Comparison of ENCODE assay signal across 27 cellular contexts in the genomic region with DNA sequence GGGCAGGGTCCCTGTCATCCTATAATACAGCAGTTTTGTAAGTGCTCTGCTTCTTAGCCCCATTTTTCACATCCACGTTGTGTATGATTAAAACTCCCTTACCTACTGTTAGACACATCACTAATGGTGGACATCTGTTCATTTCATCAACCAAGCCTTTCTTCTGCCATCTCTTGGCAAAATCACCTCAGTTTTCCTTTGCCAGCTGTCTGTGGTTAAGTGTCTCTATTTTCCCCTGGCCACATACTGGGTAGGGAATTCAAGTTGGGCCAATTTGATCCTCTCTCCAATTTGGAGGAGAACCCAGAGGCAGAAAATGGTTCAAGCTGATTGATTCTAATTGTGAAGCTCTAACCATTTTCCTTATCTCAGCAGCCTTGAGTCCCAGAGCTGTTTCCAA.
"Had no signal": no experiment of that assay in that cellular context is flagged by ENCODE, and none has a peak within 500 bp of the region (broad histone marks: within the 10 kb centered on the region; RNA-seq: fewer than 3 reads in every experiment).

No MANE protein-coding gene starts in this region.

- H3K27ac Mint-ChIP-seq: activated CD4-positive, alpha-beta T cell treated with anti-CD3 and anti-CD28 coated beads for 36 hours; activated CD4-positive, alpha-beta T cell treated with anti-CD3 and anti-CD28 coated beads, Interleukin-2, amount 10 ng/mL, durations not matched to agents 7 days and 5 days; activated CD8-positive, alpha-beta T cell treated with anti-CD3 and anti-CD28 coated beads, Interleukin-2, amount 10 ng/mL, durations not matched to agents 7 days and 5 days; activated naive CD4-positive, alpha-beta T cell treated with anti-CD3 and anti-CD28 coated beads, Interleukin-2, amount 50 U/mL, for 24 hours; activated naive CD8-positive, alpha-beta T cell treated with anti-CD3 and anti-CD28 coated beads, Interleukin-2, amount 10 ng/mL, durations not matched to agents 7 days and 5 days; activated T-cell treated with anti-CD3 and anti-CD28 coated beads, Interleukin-2, amount 50 U/mL, for 24 hours; activated T-helper 2 cell treated with anti-CD3 and anti-CD28 coated beads, Interferon-gamma antibody, Interleukin-2, Interleukin-4, amounts not matched to agents 10 μg/mL and 5 μg/mL and 100 μg/mL, durations not matched to agents 14 hours and 24 hours and 36 hours had no signal

- H3K4me3 Mint-ChIP-seq: activated CD4-positive, alpha-beta T cell treated with anti-CD3 and anti-CD28 coated beads for 36 hours; activated CD4-positive, alpha-beta T cell treated with anti-CD3 and anti-CD28 coated beads, Interleukin-2, amount 10 ng/mL, durations not matched to agents 7 days and 5 days; activated CD8-positive, alpha-beta T cell treated with anti-CD3 and anti-CD28 coated beads, Interleukin-2, amount 10 ng/mL, durations not matched to agents 7 days and 5 days; activated naive CD4-positive, alpha-beta T cell treated with anti-CD3 and anti-CD28 coated beads, Interleukin-2, amount 50 U/mL, for 24 hours; activated naive CD8-positive, alpha-beta T cell treated with anti-CD3 and anti-CD28 coated beads, Interleukin-2, amount 10 ng/mL, durations not matched to agents 7 days and 5 days; activated T-cell treated with anti-CD3 and anti-CD28 coated beads, Interleukin-2, amount 50 U/mL, for 24 hours had no signal

- H3K4me1 Mint-ChIP-seq: activated CD4-positive, alpha-beta T cell treated with anti-CD3 and anti-CD28 coated beads for 36 hours; activated CD4-positive, alpha-beta T cell treated with anti-CD3 and anti-CD28 coated beads, Interleukin-2, amount 10 ng/mL, durations not matched to agents 7 days and 5 days; activated naive CD4-positive, alpha-beta T cell treated with anti-CD3 and anti-CD28 coated beads, Interleukin-2, amount 50 U/mL, for 24 hours; activated naive CD8-positive, alpha-beta T cell treated with anti-CD3 and anti-CD28 coated beads, Interleukin-2, amount 10 ng/mL, durations not matched to agents 7 days and 5 days had no signal

- H3K27me3 Mint-ChIP-seq: activated CD4-positive, alpha-beta T cell treated with anti-CD3 and anti-CD28 coated beads for 36 hours; activated CD4-positive, alpha-beta T cell treated with anti-CD3 and anti-CD28 coated beads, Interleukin-2, amount 10 ng/mL, durations not matched to agents 7 days and 5 days; activated naive CD4-positive, alpha-beta T cell treated with anti-CD3 and anti-CD28 coated beads, Interleukin-2, amount 50 U/mL, for 24 hours; activated naive CD8-positive, alpha-beta T cell treated with anti-CD3 and anti-CD28 coated beads, Interleukin-2, amount 10 ng/mL, durations not matched to agents 7 days and 5 days; activated T-cell treated with anti-CD3 and anti-CD28 coated beads, Interleukin-2, amount 50 U/mL, for 24 hours had no signal

- H3K36me3 Mint-ChIP-seq: activated naive CD4-positive, alpha-beta T cell treated with anti-CD3 and anti-CD28 coated beads, Interleukin-2, amount 50 U/mL, for 24 hours; activated naive CD8-positive, alpha-beta T cell treated with anti-CD3 and anti-CD28 coated beads, Interleukin-2, amount 10 ng/mL, durations not matched to agents 7 days and 5 days had no signal

- H3K9me3 Mint-ChIP-seq: activated CD4-positive, alpha-beta T cell treated with anti-CD3 and anti-CD28 coated beads, Interleukin-2, amount 10 ng/mL, durations not matched to agents 7 days and 5 days; activated naive CD8-positive, alpha-beta T cell treated with anti-CD3 and anti-CD28 coated beads, Interleukin-2, amount 10 ng/mL, durations not matched to agents 7 days and 5 days had no signal

- DNase-seq: activated CD4-positive, alpha-beta T cell treated with anti-CD3 and anti-CD28 coated beads for 36 hours; activated CD4-positive, alpha-beta T cell treated with anti-CD3 and anti-CD28 coated beads, Interleukin-2, amount 10 ng/mL, durations not matched to agents 7 days and 5 days; activated CD4-positive, alpha-beta T cell treated with anti-CD3 and anti-CD28 coated beads, Interleukin-2, amount 50 U/mL, for 48 hours; activated CD4-positive, CD25-positive, alpha-beta regulatory T cell; activated CD8-positive, alpha-beta T cell treated with anti-CD3 and anti-CD28 coated beads, Interleukin-2, amount 10 ng/mL, durations not matched to agents 7 days and 5 days; activated gamma-delta T cell; activated naive CD4-positive, alpha-beta T cell treated with Interleukin-2 at 50 U/mL for 16 hours; activated naive CD8-positive, alpha-beta T cell treated with anti-CD3 and anti-CD28 coated beads, Interleukin-2, amount 10 ng/mL, durations not matched to agents 7 days and 5 days; activated T-cell treated with anti-CD3 and anti-CD28 coated beads, Interleukin-2, amount 50 U/mL, for 24 hours; amygdala; Kasumi-1; KG1; MM.1S; MV-4-11; NCI-H1092; NCI-H1436 treated with DMSO at 0.1 percent for 48 hours; NCI-H187 treated with DMSO at 0.1 percent for 48 hours; NCI-H226; NCI-H510A treated with DMSO at 0.1 percent for 48 hours; NCI-H526 treated with DMSO at 0.1 percent for 48 hours; NK-92 treated with Interleukin-12 subunit alpha and Interleukin-12 subunit beta, amount 100 ng/mL, for 24 hours; PC-9; SIG-M5; T1000; WERI-Rb-1 had no signal
